16 cellular contexts compared by ENCODE assay signal in genomic region chr6:21185849-21186478, GRCh38.
DNase-seq lines count a peak whose midpoint lies in the region; ATAC-seq and TF ChIP-seq lines count a peak whose summit lies in the region.
"Had no signal": no experiment of that assay in that cellular context is flagged by ENCODE, and none has a peak within 500 bp of the region (broad histone marks: within the 10 kb centered on the region; RNA-seq: fewer than 3 reads in every experiment).

No MANE protein-coding gene starts in this region.

- CTCF ChIA-PET in IMR-90 (lab: Yijun Ruan, JAX) = no interaction called here

- H4K20me1 ChIP-seq in IMR-90 (ENCODE audit: insufficient read depth, low read length) = no peaks in the 10 kb centered on the region
- H4K20me1 ChIP-seq: BLaER1 treated with 17β-estradiol and CSF1 and Interleukin-3, amounts not matched to agents 10 nM and 100 nM had no signal

- 0 out of 2 replicates have a peak overlapping the region, but pooled peaks have one; percentile 45 for H3K4ac ChIP-seq in IMR-90 (ENCODE audit: low read depth, low read length)
- H3K4ac ChIP-seq in neuronal stem cell (ENCODE audit: low read length) = no peak overlapping the region

- no peaks in the 10 kb centered on the region for H3K27me3 ChIP-seq in IMR-90 (ENCODE audit: control insufficient read depth, insufficient read depth, low read length)
- H3K27me3 ChIP-seq in neuronal stem cell (ENCODE audit: control insufficient read depth in 3 of 3, insufficient read depth in 3 of 3, low read depth in 1 of 3, low read length in 3 of 3) = no peaks in the 10 kb centered on the region
- H3K27me3 ChIP-seq: BLaER1 treated with 17β-estradiol and CSF1 and Interleukin-3, amounts not matched to agents 10 nM and 100 nM; right atrium auricular region had no signal

- H3K14ac ChIP-seq in IMR-90 (replicated peaks; ENCODE audit: low read depth, low read length) (peak overlapping the region; percentile 41; the same call in 1 of the 2 replicates), neuronal stem cell (ENCODE audit: low read length) (no peak overlapping the region)

- no peaks in the 10 kb centered on the region; a peak in 1 of 4 replicates for H3K79me1 ChIP-seq in IMR-90 (ENCODE audit: low read depth in 1 of 2, low read length in 2 of 2)
- H3K79me1 ChIP-seq in neuronal stem cell (ENCODE audit: low read depth, low read length) = no peaks in the 10 kb centered on the region

- intact Hi-C loops in IMR-90 (cut with micrococcal nuclease) = no loop called here

- no peak for TF ChIP-seq RAD21 in IMR-90 (IDR thresholded peaks at IDR 0.05; ENCODE audit: low read length)

- H2BK12ac ChIP-seq in neuronal stem cell (ENCODE audit: low read length) = no peak overlapping the region

- H3K27ac ChIP-seq in IMR-90 (ENCODE audit: insufficient read depth, low read length) (no peak overlapping the region), SK-N-MC (0 out of 2 replicates have a peak overlapping the region, but pooled peaks have one; percentile 2), neuronal stem cell (replicated peaks; ENCODE audit: low read length) (peak overlapping the region; percentile 68)
- H3K27ac ChIP-seq: BLaER1 treated with 17β-estradiol and CSF1 and Interleukin-3, amounts not matched to agents 10 nM and 100 nM; KMS-11; right atrium auricular region; VCaP had no signal

- no peak overlapping the region for H3K4me3 ChIP-seq in IMR-90 (ENCODE audit: insufficient read depth, low read depth, low read length)
- peak overlapping the region; percentile 21; the same call in 1 of the 2 replicates for H3K4me3 ChIP-seq in SK-N-MC
- no peak overlapping the region for H3K4me3 ChIP-seq in neuronal stem cell (ENCODE audit: low read length in 2 of 2)
- H3K4me3 ChIP-seq: BLaER1 treated with 17β-estradiol and CSF1 and Interleukin-3, amounts not matched to agents 10 nM and 100 nM; right atrium auricular region had no signal

- dilution Hi-C loops in IMR-90 (cut with HindIII; ENCODE audit: low sequenced_read_pairs, unreplicated experiment) = no loop called here

- no peaks in the 10 kb centered on the region for H3K9me3 ChIP-seq in IMR-90 (ENCODE audit: control insufficient read depth, insufficient read depth, low read length)
- no peaks in the 10 kb centered on the region for H3K9me3 ChIP-seq in SK-N-MC (ENCODE audit: low read depth, low read length)
- H3K9me3 ChIP-seq in neuronal stem cell (replicated peaks in 1 of 2; ENCODE audit: control insufficient read depth in 2 of 2, insufficient read depth in 1 of 2, low read depth in 1 of 2, low read length in 2 of 2) = peaks cover 0 to 5% of the 10 kb centered on the region in 2 donors

- H4K5ac ChIP-seq in IMR-90 (ENCODE audit: low read depth, low read length) = no peak overlapping the region

- H2AFZ ChIP-seq in IMR-90 (replicated peaks; ENCODE audit: low read length, poor library complexity) (no peak overlapping the region), neuronal stem cell (ENCODE audit: low read length) (no peak overlapping the region)

- H2BK15ac ChIP-seq in IMR-90 (ENCODE audit: low read depth, low read length) (no peak overlapping the region; the same call in 2 of the 3 replicates), neuronal stem cell (ENCODE audit: low read length) (no peak overlapping the region)

- TF ChIP-seq CTCF in IMR-90 (conservative IDR thresholded peaks at IDR 0.05; ENCODE audit: low read depth, low read length) = no peak

- WGBS in IMR-90 (ENCODE audit: extremely low coverage in 2 of 2, insufficient read length in 1 of 2), 2 experiments = 60% methylated on average over 1 of the region's 4 CpGs; no CpG with 5 or more reads in 1 of the 2 experiments
- WGBS in neuronal stem cell (ENCODE audit: extremely low coverage in 2 of 2, insufficient read length in 2 of 2, insufficient replicate concordance in 1 of 2), 2 donors = no CpG with 5 or more reads among the region's 4 CpGs

- peak overlapping the region; percentile 73; the same call in 1 of the 2 replicates for H2BK20ac ChIP-seq in IMR-90 (ENCODE audit: low read depth, low read length)

- H3K9me1 ChIP-seq in IMR-90 (ENCODE audit: insufficient read depth, low read length) = no peaks in the 10 kb centered on the region

- POLR2A ChIA-PET in IMR-90 (lab: Charles Lee; ENCODE audit: unreplicated experiment) = no interaction called here

- no peak overlapping the region for H2AK9ac ChIP-seq in IMR-90 (replicated peaks; ENCODE audit: low read depth, low read length, poor library complexity)

- H2AK5ac ChIP-seq in IMR-90 (ENCODE audit: low read depth, low read length) (no peak overlapping the region), neuronal stem cell (ENCODE audit: low read depth, low read length) (no peak overlapping the region)

- no peak for ATAC-seq in IMR-90 (ENCODE audit: low read depth)
- ATAC-seq in HG03280 (IDR thresholded peaks at IDR 0.05; ENCODE audit: unreplicated experiment) = no peak

- H3K18ac ChIP-seq in IMR-90 (ENCODE audit: low read depth, low read length) = no peak overlapping the region
- H3K18ac ChIP-seq in neuronal stem cell (ENCODE audit: low read length) = no peak overlapping the region

- no peak overlapping the region for H3K56ac ChIP-seq in IMR-90 (ENCODE audit: extremely low read depth, insufficient read depth, low read length)

- no peak overlapping the region for H4K91ac ChIP-seq in IMR-90 (ENCODE audit: insufficient read depth, low read depth, low read length)
- H4K91ac ChIP-seq in neuronal stem cell (ENCODE audit: low read depth, low read length, poor library complexity) = no peak overlapping the region

- no peak overlapping the region; the same call in 1 of the 2 replicates for H2BK120ac ChIP-seq in IMR-90 (ENCODE audit: low read depth, low read length)
- H2BK120ac ChIP-seq in neuronal stem cell (ENCODE audit: low read depth, low read length) = no peak overlapping the region

- H3K36me3 ChIP-seq in IMR-90 (ENCODE audit: control insufficient read depth, insufficient read depth, low read length) (no peaks in the 10 kb centered on the region), SK-N-MC (ENCODE audit: insufficient read depth, low read length) (no peaks in the 10 kb centered on the region), neuronal stem cell (replicated peaks in 1 of 2; ENCODE audit: control insufficient read depth in 2 of 2, insufficient read depth in 2 of 2, low read length in 2 of 2) (no peaks in the 10 kb centered on the region)
- H3K36me3 ChIP-seq: right atrium auricular region had no signal

- TF ChIP-seq POLR2A in IMR-90 (IDR thresholded peaks at IDR 0.05; ENCODE audit: low read depth, low read length) = no peak

- H3K9ac ChIP-seq in IMR-90 (ENCODE audit: low read depth, low read length) (no peak overlapping the region), SK-N-MC (ENCODE audit: insufficient read length) (no peak overlapping the region), neuronal stem cell (ENCODE audit: low read depth, low read length, poor library complexity) (no peak overlapping the region)
- H3K9ac ChIP-seq: BLaER1 treated with 17β-estradiol and CSF1 and Interleukin-3, amounts not matched to agents 10 nM and 100 nM; KMS-11 had no signal

- H3K23ac ChIP-seq in IMR-90 (ENCODE audit: low read depth, low read length) = 0 out of 2 replicates have a peak overlapping the region, but pooled peaks have one; percentile 49
- no peak overlapping the region for H3K23ac ChIP-seq in neuronal stem cell (ENCODE audit: low read depth, low read length, poor library complexity)

- H3K4me1 ChIP-seq in IMR-90 (ENCODE audit: control insufficient read depth, insufficient read depth, low read length) = no peaks in the 10 kb centered on the region
- H3K4me1 ChIP-seq in neuronal stem cell (ENCODE audit: control insufficient read depth in 2 of 2, insufficient read depth in 1 of 2, low read depth in 1 of 2, low read length in 2 of 2) = peaks cover 12 to 26% of the 10 kb centered on the region in 2 donors

- no peak overlapping the region for H2BK5ac ChIP-seq in IMR-90 (ENCODE audit: low read depth, low read length, poor library complexity, severe bottlenecking)
- H2BK5ac ChIP-seq in neuronal stem cell (ENCODE audit: low read length) = no peak overlapping the region

- H3K4me2 ChIP-seq in IMR-90 (ENCODE audit: low read depth, low read length) = no peak overlapping the region
- no peak overlapping the region for H3K4me2 ChIP-seq in neuronal stem cell (ENCODE audit: insufficient read depth, low read length, poor library complexity, severe bottlenecking)
- H3K4me2 ChIP-seq: BLaER1 treated with 17β-estradiol and CSF1 and Interleukin-3, amounts not matched to agents 10 nM and 100 nM; KMS-11 had no signal

- BruUV-seq in IMR-90 (replicated peaks; lab: Mats Ljungman, UMichigan) = no TSS peak

- in situ Hi-C loops in IMR-90 (cut with MboI; ENCODE audit: low sequenced_read_pairs) = no loop called here

- H4K8ac ChIP-seq in IMR-90 (ENCODE audit: low read depth in 2 of 2, low read length in 2 of 2) (no peak overlapping the region; a peak in 1 of 4 replicates), neuronal stem cell (ENCODE audit: low read depth, low read length) (no peak overlapping the region)

- no peak for DNase-seq in IMR-90
- peak; percentile 88 to 96 for DNase-seq in NCI-H2081 (lab: John Stamatoyannopoulos, UW)
- no peak for DNase-seq in SK-N-MC (ENCODE audit: low read depth, low spot score)
- DNase-seq in neuronal stem cell (ENCODE audit: low spot score) = peak; percentile 83
- no peak for DNase-seq in RPMI8226
- DNase-seq in CD1c-positive myeloid dendritic cell (ENCODE audit: extremely low spot score) = no peak
- DNase-seq: activated gamma-delta T cell treated with Interleukin-2 at 50 U/mL for 16 hours; effector CD4-positive, alpha-beta T cell; HFFc6; mammary epithelial cell; stimulated activated CD4-positive, alpha-beta T cell treated with anti-CD3 and anti-CD28 coated beads, Interleukin-1b, Interleukin-23, amount 100 ng/mL, for 48 hours had no signal

TF ChIP-seq in IMR-90, 13 proteins besides CTCF, POLR2A, EP300 and RAD21 (continues in another document):
- TF ChIP-seq MAFK (IDR thresholded peaks at IDR 0.05; ENCODE audit: low read depth, low read length) (no peak), MXI1 (IDR thresholded peaks at IDR 0.05; ENCODE audit: borderline replicate concordance, low read depth, low read length) (no peak), CHD1 (IDR thresholded peaks at IDR 0.05; ENCODE audit: low read depth, low read length) (no peak), CEBPB (IDR thresholded peaks at IDR 0.05; ENCODE audit: low read depth, low read length) (no peak), FOS (IDR thresholded peaks at IDR 0.05; ENCODE audit: low read depth, low read length) (no peak), USF2 (IDR thresholded peaks at IDR 0.05; ENCODE audit: low read depth, low read length) (no peak)

Comparison
In these comparisons a context has a peak if more than half of its experiments do, and no peak if none do; other contexts are left out.
1. DNase-seq: peak in NCI-H2081 (2 of 2) and neuronal stem cell (single experiment); none in IMR-90 (single experiment), SK-N-MC (single experiment), RPMI8226 (single experiment) and CD1c-positive myeloid dendritic cell (single experiment).